ENCODE assay signal across 1 cellular context in the genomic region with DNA sequence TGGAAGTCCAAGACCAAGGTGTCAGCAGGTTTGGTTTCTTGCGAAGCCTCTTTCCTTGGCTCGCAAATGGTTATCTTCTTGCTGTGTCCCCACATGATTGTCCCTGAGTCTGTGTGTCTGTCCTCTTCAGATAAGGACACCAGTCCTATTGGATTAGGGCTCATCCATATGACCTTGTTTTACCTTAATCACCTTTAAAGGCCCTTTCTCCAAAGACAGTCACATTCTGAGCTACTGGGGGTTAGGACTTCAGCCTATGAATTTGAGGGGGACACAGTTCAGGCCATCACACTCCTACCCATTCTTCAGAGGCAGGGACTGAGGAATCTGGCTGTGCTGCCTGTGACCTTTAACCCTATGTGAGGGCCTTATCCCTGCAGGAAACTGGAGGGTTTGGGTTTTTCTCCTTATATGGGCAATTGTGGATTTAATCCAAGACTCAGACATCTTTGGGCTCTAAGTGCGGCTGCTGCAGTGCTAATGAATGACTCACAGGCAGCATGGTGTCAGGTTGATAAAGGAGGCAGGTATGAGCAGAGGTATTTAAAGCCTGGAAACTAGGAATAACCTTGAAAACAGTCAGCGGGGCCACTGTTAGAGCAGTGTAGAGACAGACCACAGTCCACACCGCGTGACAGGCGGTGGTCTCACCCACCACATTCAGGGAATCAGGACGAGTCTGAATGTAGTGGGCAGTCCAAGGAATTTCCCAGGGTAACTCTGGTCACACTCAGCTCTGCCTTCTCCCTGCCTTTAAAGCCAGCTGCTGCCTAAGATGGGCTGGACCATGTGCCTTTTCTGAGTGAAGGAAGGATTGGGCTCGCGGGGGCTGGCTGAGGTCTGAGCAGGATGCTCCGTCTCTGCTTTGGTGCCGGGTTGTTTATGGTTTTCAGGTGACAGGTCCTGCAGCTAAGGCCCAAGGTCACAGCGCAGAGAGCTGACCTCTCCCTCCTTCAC.
TF ChIP-seq lines count a peak whose summit lies in the region.

No MANE protein-coding gene starts in this region.

TF ChIP-seq in GM23338, 12 proteins besides CTCF, POLR2A, EP300 and RAD21 (continued from another document):
- TF ChIP-seq, protein P1, sequence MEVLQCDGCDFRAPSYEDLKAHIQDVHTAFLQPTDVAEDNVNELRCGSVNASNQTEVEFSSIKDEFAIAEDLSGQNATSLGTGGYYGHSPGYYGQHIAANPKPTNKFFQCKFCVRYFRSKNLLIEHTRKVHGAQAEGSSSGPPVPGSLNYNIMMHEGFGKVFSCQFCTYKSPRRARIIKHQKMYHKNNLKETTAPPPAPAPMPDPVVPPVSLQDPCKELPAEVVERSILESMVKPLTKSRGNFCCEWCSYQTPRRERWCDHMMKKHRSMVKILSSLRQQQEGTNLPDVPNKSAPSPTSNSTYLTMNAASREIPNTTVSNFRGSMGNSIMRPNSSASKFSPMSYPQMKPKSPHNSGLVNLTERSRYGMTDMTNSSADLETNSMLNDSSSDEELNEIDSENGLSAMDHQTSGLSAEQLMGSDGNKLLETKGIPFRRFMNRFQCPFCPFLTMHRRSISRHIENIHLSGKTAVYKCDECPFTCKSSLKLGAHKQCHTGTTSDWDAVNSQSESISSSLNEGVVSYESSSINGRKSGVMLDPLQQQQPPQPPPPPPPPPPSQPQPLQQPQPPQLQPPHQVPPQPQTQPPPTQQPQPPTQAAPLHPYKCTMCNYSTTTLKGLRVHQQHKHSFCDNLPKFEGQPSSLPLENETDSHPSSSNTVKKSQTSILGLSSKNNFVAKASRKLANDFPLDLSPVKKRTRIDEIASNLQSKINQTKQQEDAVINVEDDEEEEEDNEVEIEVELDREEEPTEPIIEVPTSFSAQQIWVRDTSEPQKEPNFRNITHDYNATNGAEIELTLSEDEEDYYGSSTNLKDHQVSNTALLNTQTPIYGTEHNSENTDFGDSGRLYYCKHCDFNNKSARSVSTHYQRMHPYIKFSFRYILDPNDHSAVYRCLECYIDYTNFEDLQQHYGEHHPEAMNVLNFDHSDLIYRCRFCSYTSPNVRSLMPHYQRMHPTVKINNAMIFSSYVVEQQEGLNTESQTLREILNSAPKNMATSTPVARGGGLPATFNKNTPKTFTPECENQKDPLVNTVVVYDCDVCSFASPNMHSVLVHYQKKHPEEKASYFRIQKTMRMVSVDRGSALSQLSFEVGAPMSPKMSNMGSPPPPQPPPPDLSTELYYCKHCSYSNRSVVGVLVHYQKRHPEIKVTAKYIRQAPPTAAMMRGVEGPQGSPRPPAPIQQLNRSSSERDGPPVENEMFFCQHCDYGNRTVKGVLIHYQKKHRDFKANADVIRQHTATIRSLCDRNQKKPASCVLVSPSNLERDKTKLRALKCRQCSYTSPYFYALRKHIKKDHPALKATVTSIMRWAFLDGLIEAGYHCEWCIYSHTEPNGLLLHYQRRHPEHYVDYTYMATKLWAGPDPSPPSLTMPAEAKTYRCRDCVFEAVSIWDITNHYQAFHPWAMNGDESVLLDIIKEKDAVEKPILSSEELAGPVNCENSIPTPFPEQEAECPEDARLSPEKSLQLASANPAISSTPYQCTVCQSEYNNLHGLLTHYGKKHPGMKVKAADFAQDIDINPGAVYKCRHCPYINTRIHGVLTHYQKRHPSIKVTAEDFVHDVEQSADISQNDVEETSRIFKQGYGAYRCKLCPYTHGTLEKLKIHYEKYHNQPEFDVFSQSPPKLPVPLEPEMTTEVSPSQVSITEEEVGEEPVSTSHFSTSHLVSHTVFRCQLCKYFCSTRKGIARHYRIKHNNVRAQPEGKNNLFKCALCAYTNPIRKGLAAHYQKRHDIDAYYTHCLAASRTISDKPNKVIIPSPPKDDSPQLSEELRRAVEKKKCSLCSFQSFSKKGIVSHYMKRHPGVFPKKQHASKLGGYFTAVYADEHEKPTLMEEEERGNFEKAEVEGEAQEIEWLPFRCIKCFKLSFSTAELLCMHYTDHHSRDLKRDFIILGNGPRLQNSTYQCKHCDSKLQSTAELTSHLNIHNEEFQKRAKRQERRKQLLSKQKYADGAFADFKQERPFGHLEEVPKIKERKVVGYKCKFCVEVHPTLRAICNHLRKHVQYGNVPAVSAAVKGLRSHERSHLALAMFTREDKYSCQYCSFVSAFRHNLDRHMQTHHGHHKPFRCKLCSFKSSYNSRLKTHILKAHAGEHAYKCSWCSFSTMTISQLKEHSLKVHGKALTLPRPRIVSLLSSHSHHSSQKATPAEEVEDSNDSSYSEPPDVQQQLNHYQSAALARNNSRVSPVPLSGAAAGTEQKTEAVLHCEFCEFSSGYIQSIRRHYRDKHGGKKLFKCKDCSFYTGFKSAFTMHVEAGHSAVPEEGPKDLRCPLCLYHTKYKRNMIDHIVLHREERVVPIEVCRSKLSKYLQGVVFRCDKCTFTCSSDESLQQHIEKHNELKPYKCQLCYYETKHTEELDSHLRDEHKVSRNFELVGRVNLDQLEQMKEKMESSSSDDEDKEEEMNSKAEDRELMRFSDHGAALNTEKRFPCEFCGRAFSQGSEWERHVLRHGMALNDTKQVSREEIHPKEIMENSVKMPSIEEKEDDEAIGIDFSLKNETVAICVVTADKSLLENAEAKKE (CRISPR knock-in tag; IDR thresholded peaks at IDR 0.05) = no peak
TF ChIP-seq in GM23338: peak in this region for 0.
